18 cellular contexts compared by ENCODE assay signal in the genomic region with DNA sequence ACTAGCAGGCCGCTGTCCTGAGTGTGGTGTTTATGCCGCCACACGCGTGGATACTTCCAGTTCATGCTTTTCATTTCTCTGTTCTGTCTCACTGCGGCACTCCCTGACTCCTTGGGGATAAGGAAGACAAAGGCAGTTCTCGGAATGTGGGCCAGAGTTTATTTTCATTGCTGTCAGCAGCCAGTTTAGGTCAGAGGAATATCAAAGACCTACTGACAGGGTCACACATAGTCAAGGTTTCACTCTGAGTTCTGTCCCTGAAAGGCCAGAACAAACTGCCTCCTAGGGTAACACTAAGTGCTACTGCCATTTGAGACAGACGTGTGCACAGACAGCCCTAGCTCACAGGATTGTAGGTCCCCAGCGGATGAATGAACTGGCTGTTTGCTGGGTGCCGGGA. TPM values are rescaled to one million over a fixed set of nuclear protein-coding genes. Genes with fewer than 3 reads are reported as not detected.
DNase-seq lines count a peak whose midpoint lies in the region; TF ChIP-seq lines count a peak whose summit lies in the region.
"Had no signal": no experiment of that assay in that cellular context is flagged by ENCODE, and none has a peak within 500 bp of the region (broad histone marks: within the 10 kb centered on the region; RNA-seq: fewer than 3 reads in every experiment).

No MANE protein-coding gene starts in this region.

- peaks cover 54% of the 10 kb centered on the region for H3K4me1 Mint-ChIP-seq in activated T-helper 1 cell treated with anti-CD3 and anti-CD28 coated beads, Interleukin-12 subunit alpha, Interleukin-12 subunit beta, Interleukin-2, Interleukin-4 antibody, amounts not matched to agents 30 ng/mL and 10 ng/mL and 1 ng/mL, durations not matched to agents 14 hours and 24 hours and 36 hours (ENCODE audit: low read depth)

- no peak overlapping the region for H3K4me3 ChIP-seq in BLaER1
- H3K4me3 ChIP-seq in cardiac muscle cell: no peak overlapping the region
- no peak overlapping the region for H3K4me3 ChIP-seq in WERI-Rb-1 (ENCODE audit: low read depth, low read length)
- H3K4me3 ChIP-seq in ovary: no peak overlapping the region
- H3K4me3 ChIP-seq: A549, dorsolateral prefrontal cortex, lung had no signal

- WGBS in ovary, 3 donors: 32 to 39% (median 34%) methylated on average over 9 of the region's 9 CpGs

- DNase-seq in activated T-helper 1 cell treated with anti-CD3 and anti-CD28 coated beads, Interleukin-12 subunit alpha, Interleukin-12 subunit beta, Interleukin-2, Interleukin-4 antibody, amounts not matched to agents 30 ng/mL and 10 ng/mL and 1 ng/mL, durations not matched to agents 14 hours and 24 hours and 36 hours (ENCODE audit: low spot score): no peak
- peak in 1 of 2 donors; percentile 59 for DNase-seq in cardiac muscle cell (ENCODE audit: low read depth in 1 of 2, low spot score in 1 of 2)
- DNase-seq in posterior vena cava (ENCODE audit: low spot score): peak; percentile 29
- no peak for DNase-seq in erythroblast (lab: John Stamatoyannopoulos, UW)
- DNase-seq in WERI-Rb-1: no peak
- DNase-seq in ovary: no peak
- no peak for DNase-seq in ecto neural progenitor cell (ENCODE audit: low spot score)
- DNase-seq: activated CD8-positive, alpha-beta T cell treated with anti-CD3 and anti-CD28 coated beads, Interleukin-2, amount 10 ng/mL, durations not matched to agents 7 days and 5 days; amygdala; CD8-positive, alpha-beta memory T cell; dorsolateral prefrontal cortex; NCI-H1436; SK-N-SH had no signal

- H3K27me3 Mint-ChIP-seq in activated T-helper 1 cell treated with anti-CD3 and anti-CD28 coated beads, Interleukin-12 subunit alpha, Interleukin-12 subunit beta, Interleukin-2, Interleukin-4 antibody, amounts not matched to agents 30 ng/mL and 10 ng/mL and 1 ng/mL, durations not matched to agents 14 hours and 24 hours and 36 hours (ENCODE audit: insufficient read depth): no peaks in the 10 kb centered on the region

- intact Hi-C loops in activated T-helper 1 cell treated with anti-CD3 and anti-CD28 coated beads, Interleukin-12 subunit alpha, Interleukin-12 subunit beta, Interleukin-2, Interleukin-4 antibody, amounts not matched to agents 30 ng/mL and 10 ng/mL and 1 ng/mL, durations not matched to agents 14 hours and 24 hours and 36 hours (cut with micrococcal nuclease): no loop called here
- intact Hi-C loops in posterior vena cava (cut with DNase I) (no loop called here), ovary (cut with DNase I) (no loop called here)

- H3K27ac ChIP-seq in BLaER1: no peak overlapping the region
- peak overlapping the region; percentile 90 for H3K27ac ChIP-seq in cardiac muscle cell
- H3K27ac ChIP-seq in WERI-Rb-1: no peak overlapping the region
- H3K27ac ChIP-seq in ovary: peak overlapping the region in 1 of 2 donors; percentile 49
- H3K27ac ChIP-seq: A549, HL-60, KMS-11 had no signal

- TF ChIP-seq POLR2A in erythroblast (IDR thresholded peaks at IDR 0.05; ENCODE audit: low read length) (no peak), ovary (IDR thresholded peaks at IDR 0.05) (no peak)

- peaks cover 9% of the 10 kb centered on the region; the same call in 1 of the 2 replicates for H3K36me3 ChIP-seq in BLaER1
- no peaks in the 10 kb centered on the region for H3K36me3 ChIP-seq in cardiac muscle cell
- H3K36me3 ChIP-seq in WERI-Rb-1: peaks cover 3% of the 10 kb centered on the region; the same call in 1 of the 2 replicates
- H3K36me3 ChIP-seq in ovary: no peaks in the 10 kb centered on the region

- H3K27me3 ChIP-seq in BLaER1 (no peaks in the 10 kb centered on the region), cardiac muscle cell (no peaks in the 10 kb centered on the region), WERI-Rb-1 (ENCODE audit: insufficient read depth, low read depth, severe bottlenecking) (no peaks in the 10 kb centered on the region), ovary (no peaks in the 10 kb centered on the region)
- H3K27me3 ChIP-seq: dorsolateral prefrontal cortex had no signal

- no peaks in the 10 kb centered on the region for H3K9me3 Mint-ChIP-seq in activated T-helper 1 cell treated with anti-CD3 and anti-CD28 coated beads, Interleukin-12 subunit alpha, Interleukin-12 subunit beta, Interleukin-2, Interleukin-4 antibody, amounts not matched to agents 30 ng/mL and 10 ng/mL and 1 ng/mL, durations not matched to agents 14 hours and 24 hours and 36 hours
- H3K9me3 Mint-ChIP-seq: CD8-positive, alpha-beta memory T cell had no signal

- H3K9ac ChIP-seq in BLaER1: no peak overlapping the region
- H3K9ac ChIP-seq: KMS-11, SK-N-SH had no signal

- TF ChIP-seq CTCF in cardiac muscle cell (IDR thresholded peaks at IDR 0.05; ENCODE audit: low read depth, low read length) (no peak), WERI-Rb-1 (IDR thresholded peaks at IDR 0.05; ENCODE audit: low read depth, low read length) (no peak), ovary (IDR thresholded peaks at IDR 0.05) (no peak)

- peak overlapping the region; percentile 30 for H3K27ac Mint-ChIP-seq in activated T-helper 1 cell treated with anti-CD3 and anti-CD28 coated beads, Interleukin-12 subunit alpha, Interleukin-12 subunit beta, Interleukin-2, Interleukin-4 antibody, amounts not matched to agents 30 ng/mL and 10 ng/mL and 1 ng/mL, durations not matched to agents 14 hours and 24 hours and 36 hours
- H3K27ac Mint-ChIP-seq: activated CD8-positive, alpha-beta T cell treated with anti-CD3 and anti-CD28 coated beads, Interleukin-2, amount 10 ng/mL, durations not matched to agents 7 days and 5 days had no signal

- H4K20me1 ChIP-seq in BLaER1: no peaks in the 10 kb centered on the region

- H3K4me3 Mint-ChIP-seq in activated T-helper 1 cell treated with anti-CD3 and anti-CD28 coated beads, Interleukin-12 subunit alpha, Interleukin-12 subunit beta, Interleukin-2, Interleukin-4 antibody, amounts not matched to agents 30 ng/mL and 10 ng/mL and 1 ng/mL, durations not matched to agents 14 hours and 24 hours and 36 hours: no peak overlapping the region
- H3K4me3 Mint-ChIP-seq: activated CD8-positive, alpha-beta T cell treated with anti-CD3 and anti-CD28 coated beads, Interleukin-2, amount 10 ng/mL, durations not matched to agents 7 days and 5 days; CD8-positive, alpha-beta memory T cell had no signal

- H3K36me3 Mint-ChIP-seq in activated T-helper 1 cell treated with anti-CD3 and anti-CD28 coated beads, Interleukin-12 subunit alpha, Interleukin-12 subunit beta, Interleukin-2, Interleukin-4 antibody, amounts not matched to agents 30 ng/mL and 10 ng/mL and 1 ng/mL, durations not matched to agents 14 hours and 24 hours and 36 hours (ENCODE audit: low read depth): peaks cover 32% of the 10 kb centered on the region

- H3K4me2 ChIP-seq in BLaER1: peak overlapping the region; percentile 85; the same call in 1 of the 2 replicates
- H3K4me2 ChIP-seq: KMS-11, SK-N-SH had no signal

- H3K4me1 ChIP-seq in BLaER1: peaks cover 100% of the 10 kb centered on the region
- peaks cover 75% of the 10 kb centered on the region for H3K4me1 ChIP-seq in cardiac muscle cell (ENCODE audit: low read depth)
- H3K4me1 ChIP-seq in ovary (ENCODE audit: insufficient read depth): peaks cover 31% of the 10 kb centered on the region

- TF ChIP-seq EP300 in ovary (IDR thresholded peaks at IDR 0.05): no peak

- H3K9me3 ChIP-seq in BLaER1 (peaks cover 12% of the 10 kb centered on the region; the same call in 1 of the 2 replicates), cardiac muscle cell (ENCODE audit: low read depth) (no peaks in the 10 kb centered on the region), WERI-Rb-1 (ENCODE audit: severe bottlenecking) (no peaks in the 10 kb centered on the region), ovary (no peaks in the 10 kb centered on the region)
- H3K9me3 ChIP-seq: A549, SK-N-SH had no signal

RNA-seq across cellular contexts. Expression of gene SPTBN5, which starts 27.3 kb away (rescaled TPM):
- 1.2 and 1.9 TPM in 2 replicates for total RNA-seq in activated T-helper 1 cell treated with anti-CD3 and anti-CD28 coated beads, Interleukin-12 subunit alpha, Interleukin-12 subunit beta, Interleukin-2, Interleukin-4 antibody, amounts not matched to agents 30 ng/mL and 10 ng/mL and 1 ng/mL, durations not matched to agents 14 hours and 24 hours and 36 hours
- total RNA-seq in cardiac muscle cell (2.1 and 3.0 TPM in 2 replicates), posterior vena cava (1 to 10 TPM in 1 of 2 donors, under 1 TPM in 1; 0.71 to 1.3 TPM), ovary (1 to 10 TPM in 2 of 7 donors, under 1 TPM in 5; 0.30 to 1.5 (median 0.77) TPM)
- polyA plus RNA-seq in cardiac muscle cell (0.62 and 0.70 TPM in 2 replicates), ovary (under 1 TPM; 0.28 to 0.80 TPM)
- polyA plus RNA-seq: CD8-positive, alpha-beta memory T cell had no signal

RNA-seq across cellular contexts. Expression of gene EHD4, which starts 51.2 kb away (rescaled TPM):
- 29.5 and 30.1 TPM in 2 replicates for total RNA-seq in activated T-helper 1 cell treated with anti-CD3 and anti-CD28 coated beads, Interleukin-12 subunit alpha, Interleukin-12 subunit beta, Interleukin-2, Interleukin-4 antibody, amounts not matched to agents 30 ng/mL and 10 ng/mL and 1 ng/mL, durations not matched to agents 14 hours and 24 hours and 36 hours
- total RNA-seq in cardiac muscle cell: 42.8 and 56.4 TPM in 2 replicates
- 47.4 and 70.5 TPM in 2 replicates for polyA plus RNA-seq in cardiac muscle cell
- 10 to 100 TPM; 21.3 to 22.5 TPM for total RNA-seq in posterior vena cava
- 10 to 100 TPM in 6 of 7 donors, 1 to 10 TPM in 1; 8.8 to 23.3 (median 14.8) TPM for total RNA-seq in ovary
- polyA plus RNA-seq in ovary: 10 to 100 TPM; 11.7 to 13.7 TPM
